23 cellular contexts compared by ENCODE assay signal in the genomic region with DNA sequence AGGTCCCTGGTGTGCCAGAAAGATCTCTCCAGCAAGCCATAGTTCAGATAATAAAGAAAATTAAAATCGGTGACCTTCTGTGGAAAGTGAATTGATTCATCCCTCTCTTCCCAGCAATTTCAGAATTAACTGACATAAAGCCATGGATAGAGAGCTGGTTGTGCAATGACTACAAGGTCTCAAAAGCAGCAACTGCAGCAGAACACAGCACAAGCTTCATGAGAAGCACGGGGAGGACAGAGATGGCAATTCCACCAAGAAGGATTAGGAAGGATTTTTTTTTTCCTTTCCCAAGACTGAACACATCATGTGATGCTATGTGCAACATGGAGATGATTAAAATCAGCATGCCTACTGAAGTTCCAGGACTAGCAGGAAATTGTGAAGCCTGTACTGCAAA.
DNase-seq lines count a peak whose midpoint lies in the region; ATAC-seq, FAIRE-seq and TF ChIP-seq lines count a peak whose summit lies in the region.
"Had no signal": no experiment of that assay in that cellular context is flagged by ENCODE, and none has a peak within 500 bp of the region (broad histone marks: within the 10 kb centered on the region; RNA-seq: fewer than 3 reads in every experiment).

No MANE protein-coding gene starts in this region.

- H4K8ac ChIP-seq in mesenchymal stem cell (ENCODE audit: low read length): peak overlapping the region; percentile 4

- H3K27ac Mint-ChIP-seq in type B pancreatic cell: peak overlapping the region; percentile 48

- H3K4me2 ChIP-seq in HepG2 (ENCODE audit: low read depth, low read length) (no peak overlapping the region), mesenchymal stem cell (ENCODE audit: low read length, poor library complexity, severe bottlenecking) (no peak overlapping the region)

- TF ChIP-seq POLR2A in HepG2 (IDR thresholded peaks at IDR 0.05; ENCODE audit: insufficient read depth in 1 of 2, low read depth in 2 of 2, low read length in 2 of 2) (no peak), body of pancreas (IDR thresholded peaks at IDR 0.05) (no peak)

- peak overlapping the region; percentile 3 for H2BK15ac ChIP-seq in mesenchymal stem cell (ENCODE audit: low read depth, poor library complexity, severe bottlenecking)

- H3K27me3 Mint-ChIP-seq in type B pancreatic cell: peaks cover 3% of the 10 kb centered on the region
- H3K27me3 Mint-ChIP-seq: CD4-positive, alpha-beta memory T cell had no signal

- peaks cover 25% of the 10 kb centered on the region for H3K4me1 Mint-ChIP-seq in type B pancreatic cell (ENCODE audit: unreplicated experiment)

- no peaks in the 10 kb centered on the region for H3K79me2 ChIP-seq in HepG2 (ENCODE audit: insufficient read depth, low read length)

- H2AK5ac ChIP-seq in mesenchymal stem cell (ENCODE audit: low read length, severe bottlenecking): no peak overlapping the region

- H2BK12ac ChIP-seq in mesenchymal stem cell (ENCODE audit: low read length in 2 of 2): no peak overlapping the region

- H2AFZ ChIP-seq in HepG2 (ENCODE audit: low read length): no peak overlapping the region
- no peak overlapping the region for H2AFZ ChIP-seq in mesenchymal stem cell (ENCODE audit: low read depth, low read length)

- intact Hi-C loops in HepG2 (cut with micrococcal nuclease; ENCODE audit: unreplicated experiment): no loop called here
- intact Hi-C loops in body of pancreas (cut with DNase I): no loop called here

- no peak overlapping the region for H3K14ac ChIP-seq in mesenchymal stem cell (ENCODE audit: low read length in 2 of 2)

- H3K27me3 ChIP-seq in liver (ENCODE audit: control insufficient read depth in 4 of 4, insufficient read depth in 4 of 4, low read length in 3 of 4) (no peaks in the 10 kb centered on the region), HepG2 (ENCODE audit: control insufficient read depth in 1 of 2, insufficient read depth in 2 of 2, low read length in 2 of 2) (no peaks in the 10 kb centered on the region), body of pancreas (no peaks in the 10 kb centered on the region), mesenchymal stem cell (ENCODE audit: control insufficient read depth in 1 of 2, insufficient read depth in 1 of 2, low read length in 2 of 2) (no peaks in the 10 kb centered on the region)
- H3K27me3 ChIP-seq: BLaER1 treated with 17β-estradiol and CSF1 and Interleukin-3, amounts not matched to agents 10 nM and 100 nM had no signal

- WGBS in liver: 27% methylated on average over 2 of the region's 2 CpGs
- WGBS in HepG2 (ENCODE audit: low lambda C conversion rate): 17% methylated on average over 2 of the region's 2 CpGs
- 42 to 43% methylated on average over 2 of the region's 2 CpGs for WGBS in body of pancreas, 2 donors
- WGBS in mesenchymal stem cell: 75% methylated on average over 1 of the region's 2 CpGs

- BruUV-seq in HepG2 (replicated peaks; lab: Mats Ljungman, UMichigan): no TSS peak

- CTCF ChIA-PET in HepG2 (lab: Yijun Ruan, JAX; ENCODE audit: low intra/inter-chr PET ratio, low total read pairs): no interaction called here

- no peak overlapping the region for H3K4ac ChIP-seq in mesenchymal stem cell (ENCODE audit: low read depth in 1 of 2, low read length in 2 of 2)

- H3K9ac ChIP-seq in liver (ENCODE audit: low read depth in 1 of 2, low read length in 2 of 2) (no peak overlapping the region), HepG2 (ENCODE audit: insufficient read depth, low read depth, low read length) (no peak overlapping the region), mesenchymal stem cell (ENCODE audit: low read length) (no peak overlapping the region)
- H3K9ac ChIP-seq: BLaER1 treated with 17β-estradiol and CSF1 and Interleukin-3, amounts not matched to agents 10 nM and 100 nM had no signal

- H3K23ac ChIP-seq in mesenchymal stem cell (ENCODE audit: low read length in 2 of 2): no peak overlapping the region

- H4K20me1 ChIP-seq in HepG2 (ENCODE audit: insufficient read depth, low read length): no peaks in the 10 kb centered on the region
- H4K20me1 ChIP-seq: BLaER1 treated with 17β-estradiol and CSF1 and Interleukin-3, amounts not matched to agents 10 nM and 100 nM had no signal

- no peak overlapping the region for H3K4me3 Mint-ChIP-seq in type B pancreatic cell
- H3K4me3 Mint-ChIP-seq: CD4-positive, alpha-beta memory T cell had no signal

- in situ Hi-C loops in HepG2 (cut with HindIII; ENCODE audit: extremely low pct_ligation_motif_present, low pct_unique_long_range_greater_than_20kb): no loop called here

- TF ChIP-seq EP300 in HepG2 (IDR thresholded peaks at IDR 0.05; ENCODE audit: low read depth in 2 of 2, low read length in 2 of 2) (no peak), HepG2 (CRISPR knock-in tag; IDR thresholded peaks at IDR 0.05; ENCODE audit: borderline replicate concordance) (no peak)

- POLR2A ChIA-PET in HepG2 (lab: Yijun Ruan, JAX): no interaction called here

- TF ChIP-seq CTCF in liver (IDR thresholded peaks at IDR 0.05; ENCODE audit: low read depth, low read length, missing input control): no peak
- no peak for TF ChIP-seq CTCF in HepG2 (CRISPR knock-in tag; IDR thresholded peaks at IDR 0.05)
- no peak for TF ChIP-seq CTCF in body of pancreas (IDR thresholded peaks at IDR 0.05)
- no peak for TF ChIP-seq CTCF in type B pancreatic cell (conservative IDR thresholded peaks at IDR 0.05)

- no peak overlapping the region for H4K91ac ChIP-seq in mesenchymal stem cell (ENCODE audit: low read length)

- peaks cover 5% of the 10 kb centered on the region for H3K9me3 Mint-ChIP-seq in type B pancreatic cell

- peaks cover 7 to 42% (median 39%) of the 10 kb centered on the region in 4 donors for H3K4me1 ChIP-seq in liver (ENCODE audit: control insufficient read depth in 4 of 4, insufficient read depth in 4 of 4, low read length in 3 of 4)
- H3K4me1 ChIP-seq in HepG2 (ENCODE audit: insufficient read depth, low read length): peaks cover 32% of the 10 kb centered on the region
- H3K4me1 ChIP-seq in body of pancreas: peaks cover 75% of the 10 kb centered on the region
- peaks cover 7% of the 10 kb centered on the region for H3K4me1 ChIP-seq in mesenchymal stem cell (ENCODE audit: control insufficient read depth, insufficient read depth, low read depth, low read length)

- H3K79me1 ChIP-seq in mesenchymal stem cell (replicated peaks; ENCODE audit: low read length, poor library complexity, severe bottlenecking): no peaks in the 10 kb centered on the region

- no peak for FAIRE-seq in HepG2 (lab: Jason Lieb, UNC)
- FAIRE-seq: H54 had no signal

- TF ChIP-seq RAD21 in liver (IDR thresholded peaks at IDR 0.05): peak; percentile 22 to 54
- TF ChIP-seq RAD21 in HepG2 (CRISPR knock-in tag; IDR thresholded peaks at IDR 0.05): no peak

- DNase-seq in HepG2 (ENCODE audit: low spot score) (no peak), body of pancreas (no peak), mesenchymal stem cell (peak; percentile 30), type B pancreatic cell (ENCODE audit: extremely low spot score, unreplicated experiment) (no peak), T-helper 1 cell (no peak), dedifferentiated amniotic fluid mesenchymal stem cell (ENCODE audit: extremely low spot score) (no peak)
- DNase-seq: 8988T; CD4-positive, alpha-beta memory T cell; DMS153; GDM1; KG1; NCI-H1092; NCI-H1436; NCI-H187 treated with DMSO at 0.1 percent for 48 hours; NCI-H2107; NCI-H69; SHP77 treated with DMSO at 0.1 percent for 48 hours had no signal

- no peaks in the 10 kb centered on the region for H3K36me3 ChIP-seq in liver (ENCODE audit: control insufficient read depth in 4 of 4, insufficient read depth in 3 of 4, low read depth in 1 of 4, low read length in 3 of 4)
- no peaks in the 10 kb centered on the region for H3K36me3 ChIP-seq in HepG2 (replicated peaks in 1 of 2; ENCODE audit: control insufficient read depth in 1 of 2, insufficient read depth in 2 of 2, low read length in 2 of 2)
- no peaks in the 10 kb centered on the region for H3K36me3 ChIP-seq in body of pancreas (replicated peaks in 1 of 2; ENCODE audit: insufficient read depth in 1 of 2, low read depth in 2 of 2)
- no peaks in the 10 kb centered on the region for H3K36me3 ChIP-seq in mesenchymal stem cell (ENCODE audit: control insufficient read depth in 1 of 2, insufficient read depth in 2 of 2, low read depth in 1 of 2, low read length in 2 of 2)
- H3K36me3 ChIP-seq: BLaER1 treated with 17β-estradiol and CSF1 and Interleukin-3, amounts not matched to agents 10 nM and 100 nM had no signal

- H2BK5ac ChIP-seq in mesenchymal stem cell (ENCODE audit: low read depth, low read length, poor library complexity, severe bottlenecking): no peak overlapping the region

- H3K9me3 ChIP-seq in liver (ENCODE audit: control insufficient read depth in 4 of 4, low read length in 3 of 4) (no peaks in the 10 kb centered on the region), HepG2 (ENCODE audit: low read length) (no peaks in the 10 kb centered on the region), body of pancreas (no peaks in the 10 kb centered on the region), mesenchymal stem cell (ENCODE audit: control insufficient read depth, low read length) (no peaks in the 10 kb centered on the region)

- H3K27ac ChIP-seq in liver (ENCODE audit: low read depth in 1 of 2, low read length in 2 of 2) (peak overlapping the region; percentile 81 to 90), HepG2 (ENCODE audit: extremely low read length, insufficient read depth, low read length) (no peak overlapping the region), body of pancreas (peak overlapping the region in 3 of 4 donors; percentile 79 to 91 (median 85)), mesenchymal stem cell (ENCODE audit: low read length, poor library complexity, severe bottlenecking) (no peak overlapping the region)
- H3K27ac ChIP-seq: BLaER1 treated with 17β-estradiol and CSF1 and Interleukin-3, amounts not matched to agents 10 nM and 100 nM; RWPE1; SK-N-MC had no signal

- no peaks in the 10 kb centered on the region for H3K36me3 Mint-ChIP-seq in type B pancreatic cell
- H3K36me3 Mint-ChIP-seq: CD4-positive, alpha-beta memory T cell had no signal

- H3K18ac ChIP-seq in mesenchymal stem cell (ENCODE audit: low read depth in 1 of 2, low read length in 2 of 2): no peak overlapping the region

- no peak for ATAC-seq in HepG2
- no peak for ATAC-seq in body of pancreas
- no peak for ATAC-seq in HG03378 (IDR thresholded peaks at IDR 0.05; ENCODE audit: unreplicated experiment)

- H2BK120ac ChIP-seq in mesenchymal stem cell (ENCODE audit: low read depth, low read length): no peak overlapping the region

- H3K4me3 ChIP-seq in liver (ENCODE audit: low read depth in 1 of 3, low read length in 3 of 3): peak overlapping the region in 2 of 3 donors; percentile 14 to 15
- H3K4me3 ChIP-seq in HepG2 (replicated peaks in 1 of 3; ENCODE audit: insufficient read depth in 1 of 3, low read depth in 2 of 3, low read length in 3 of 3): no peak overlapping the region
- H3K4me3 ChIP-seq in body of pancreas: no peak overlapping the region
- H3K4me3 ChIP-seq in mesenchymal stem cell (ENCODE audit: insufficient read depth in 1 of 2, low read depth in 1 of 2, low read length in 2 of 2): no peak overlapping the region
- H3K4me3 ChIP-seq: BLaER1 treated with 17β-estradiol and CSF1 and Interleukin-3, amounts not matched to agents 10 nM and 100 nM; SK-N-MC had no signal

TF ChIP-seq in liver, 16 proteins besides CTCF, POLR2A, EP300 and RAD21 (continues in another document):
- peak; percentile 48 for TF ChIP-seq TAF1 (conservative IDR thresholded peaks at IDR 0.05)
- TF ChIP-seq FOXA2 (IDR thresholded peaks at IDR 0.05): no peak

TF ChIP-seq in HepG2, 621 proteins besides CTCF, POLR2A, EP300 and RAD21 (continues in another document):
- TF ChIP-seq ZNF552 (CRISPR knock-in tag; IDR thresholded peaks at IDR 0.05; ENCODE audit: borderline replicate concordance): no peak

Comparison
In these comparisons a context has a peak if more than half of its experiments do, and no peak if none do; other contexts are left out.
1. H3K27ac ChIP-seq: peak in liver (2 of 2) and body of pancreas (3 of 4); none in HepG2 (single experiment) and mesenchymal stem cell (single experiment).
2. H3K4me3 ChIP-seq: peak in liver (2 of 3); none in HepG2 (0 of 3), body of pancreas (0 of 2) and mesenchymal stem cell (0 of 2).